ENCODE assay signal across 10 cellular contexts in genomic region chr10:29239569-29240472, GRCh38. TPM values are rescaled to one million over a fixed set of nuclear protein-coding genes. Genes with fewer than 3 reads are reported as not detected.
DNase-seq lines count a peak whose midpoint lies in the region; ATAC-seq and TF ChIP-seq lines count a peak whose summit lies in the region.
"Had no signal": no experiment of that assay in that cellular context is flagged by ENCODE, and none has a peak within 500 bp of the region (broad histone marks: within the 10 kb centered on the region; RNA-seq: fewer than 3 reads in every experiment).

No MANE protein-coding gene starts in this region.

- H3K4me2 ChIP-seq in KMS-11, result no peak overlapping the region

- no peak for ATAC-seq in activated CD8-positive, alpha-beta memory T cell treated with anti-CD3 and anti-CD28 coated beads, Interleukin-2, amount 10 ng/mL, durations not matched to agents 7 days and 5 days

- peak overlapping the region; percentile 98 for H3K27ac Mint-ChIP-seq in mesothelial cell of epicardium
- H3K27ac Mint-ChIP-seq in activated T-helper 2 cell treated with anti-CD3 and anti-CD28 coated beads, Interferon-gamma antibody, Interleukin-2, Interleukin-4, amounts not matched to agents 10 μg/mL and 5 μg/mL and 100 μg/mL, durations not matched to agents 14 hours and 24 hours and 36 hours, result no peak overlapping the region
- H3K27ac Mint-ChIP-seq in activated CD8-positive, alpha-beta memory T cell treated with anti-CD3 and anti-CD28 coated beads, Interleukin-2, amount 10 ng/mL, durations not matched to agents 7 days and 5 days, result no peak overlapping the region
- H3K27ac Mint-ChIP-seq: memory B cell had no signal

- H3K27me3 Mint-ChIP-seq in mesothelial cell of epicardium (ENCODE audit: low read depth), result no peaks in the 10 kb centered on the region
- no peaks in the 10 kb centered on the region for H3K27me3 Mint-ChIP-seq in activated T-helper 2 cell treated with anti-CD3 and anti-CD28 coated beads, Interferon-gamma antibody, Interleukin-2, Interleukin-4, amounts not matched to agents 10 μg/mL and 5 μg/mL and 100 μg/mL, durations not matched to agents 14 hours and 24 hours and 36 hours (ENCODE audit: low read depth)
- H3K27me3 Mint-ChIP-seq in activated CD8-positive, alpha-beta memory T cell treated with anti-CD3 and anti-CD28 coated beads, Interleukin-2, amount 10 ng/mL, durations not matched to agents 7 days and 5 days, result no peaks in the 10 kb centered on the region

- no peaks in the 10 kb centered on the region for H3K79me2 ChIP-seq in KMS-11 (ENCODE audit: insufficient read depth, low read depth)

- H3K9ac ChIP-seq in KMS-11, result no peak overlapping the region

- H3K4me3 Mint-ChIP-seq in mesothelial cell of epicardium, result no peak overlapping the region
- no peak overlapping the region for H3K4me3 Mint-ChIP-seq in activated T-helper 2 cell treated with anti-CD3 and anti-CD28 coated beads, Interferon-gamma antibody, Interleukin-2, Interleukin-4, amounts not matched to agents 10 μg/mL and 5 μg/mL and 100 μg/mL, durations not matched to agents 14 hours and 24 hours and 36 hours (ENCODE audit: low read depth)
- no peak overlapping the region for H3K4me3 Mint-ChIP-seq in activated CD8-positive, alpha-beta memory T cell treated with anti-CD3 and anti-CD28 coated beads, Interleukin-2, amount 10 ng/mL, durations not matched to agents 7 days and 5 days
- H3K4me3 Mint-ChIP-seq: memory B cell had no signal

- H3K36me3 Mint-ChIP-seq in mesothelial cell of epicardium, result peaks cover 3% of the 10 kb centered on the region
- H3K36me3 Mint-ChIP-seq in activated T-helper 2 cell treated with anti-CD3 and anti-CD28 coated beads, Interferon-gamma antibody, Interleukin-2, Interleukin-4, amounts not matched to agents 10 μg/mL and 5 μg/mL and 100 μg/mL, durations not matched to agents 14 hours and 24 hours and 36 hours (ENCODE audit: low read depth), result no peaks in the 10 kb centered on the region
- no peaks in the 10 kb centered on the region for H3K36me3 Mint-ChIP-seq in activated CD8-positive, alpha-beta memory T cell treated with anti-CD3 and anti-CD28 coated beads, Interleukin-2, amount 10 ng/mL, durations not matched to agents 7 days and 5 days
- H3K36me3 Mint-ChIP-seq: memory B cell had no signal

- H3K4me3 ChIP-seq in KMS-11 (IDR thresholded peaks at IDR 0.05; ENCODE audit: insufficient read depth, low read depth, low read length) (no peak overlapping the region), astrocyte of the spinal cord (ENCODE audit: low read depth, low read length) (no peak overlapping the region)

- H3K36me3 ChIP-seq in KMS-11 (ENCODE audit: insufficient read depth), result no peaks in the 10 kb centered on the region

- H3K4me1 Mint-ChIP-seq in mesothelial cell of epicardium, result peaks cover 71% of the 10 kb centered on the region
- no peaks in the 10 kb centered on the region for H3K4me1 Mint-ChIP-seq in activated T-helper 2 cell treated with anti-CD3 and anti-CD28 coated beads, Interferon-gamma antibody, Interleukin-2, Interleukin-4, amounts not matched to agents 10 μg/mL and 5 μg/mL and 100 μg/mL, durations not matched to agents 14 hours and 24 hours and 36 hours (ENCODE audit: low read depth)
- no peaks in the 10 kb centered on the region for H3K4me1 Mint-ChIP-seq in activated CD8-positive, alpha-beta memory T cell treated with anti-CD3 and anti-CD28 coated beads, Interleukin-2, amount 10 ng/mL, durations not matched to agents 7 days and 5 days
- H3K4me1 Mint-ChIP-seq: memory B cell had no signal

- H3K9me3 Mint-ChIP-seq in mesothelial cell of epicardium, result peaks cover 3% of the 10 kb centered on the region
- no peaks in the 10 kb centered on the region for H3K9me3 Mint-ChIP-seq in activated T-helper 2 cell treated with anti-CD3 and anti-CD28 coated beads, Interferon-gamma antibody, Interleukin-2, Interleukin-4, amounts not matched to agents 10 μg/mL and 5 μg/mL and 100 μg/mL, durations not matched to agents 14 hours and 24 hours and 36 hours
- no peaks in the 10 kb centered on the region for H3K9me3 Mint-ChIP-seq in activated CD8-positive, alpha-beta memory T cell treated with anti-CD3 and anti-CD28 coated beads, Interleukin-2, amount 10 ng/mL, durations not matched to agents 7 days and 5 days (ENCODE audit: low read depth)

- no peak overlapping the region for H3K27ac ChIP-seq in KMS-11

- intact Hi-C loops in activated T-helper 2 cell treated with anti-CD3 and anti-CD28 coated beads, Interferon-gamma antibody, Interleukin-2, Interleukin-4, amounts not matched to agents 10 μg/mL and 5 μg/mL and 100 μg/mL, durations not matched to agents 14 hours and 24 hours and 36 hours (cut with micrococcal nuclease), result no loop called here

- CTCF ChIA-PET in activated CD8-positive, alpha-beta memory T cell treated with anti-CD3 and anti-CD28 coated beads, Interleukin-2, amount 10 ng/mL, durations not matched to agents 7 days and 5 days (lab: Charles Lee), result no interaction called here

- no peaks in the 10 kb centered on the region for H4K20me1 ChIP-seq in KMS-11 (ENCODE audit: insufficient read depth)

- peak; percentile 38 for DNase-seq in GM10266 (ENCODE audit: extremely low spot score)
- DNase-seq in astrocyte of the spinal cord (ENCODE audit: low read depth, low spot score), result no peak
- no peak for DNase-seq in mesothelial cell of epicardium (ENCODE audit: low spot score in 2 of 2, unreplicated experiment in 2 of 2)
- no peak for DNase-seq in cerebellum (ENCODE audit: low spot score)
- no peak for DNase-seq in stimulated activated CD4-positive, alpha-beta T cell treated with anti-CD3 and anti-CD28 coated beads, Interleukin-2, amount 100 ng/mL, for 24 hours
- DNase-seq in activated T-helper 2 cell treated with anti-CD3 and anti-CD28 coated beads, Interferon-gamma antibody, Interleukin-2, Interleukin-4, amounts not matched to agents 10 μg/mL and 5 μg/mL and 100 μg/mL, durations not matched to agents 14 hours and 24 hours and 36 hours (ENCODE audit: low spot score), result no peak
- no peak for DNase-seq in activated CD8-positive, alpha-beta memory T cell treated with anti-CD3 and anti-CD28 coated beads, Interleukin-2, amount 10 ng/mL, durations not matched to agents 7 days and 5 days

- in situ Hi-C loops in astrocyte of the spinal cord (cut with HindIII; ENCODE audit: low sequenced_read_pairs), result no loop called here

- TF ChIP-seq CTCF in GM10266 (IDR thresholded peaks at IDR 0.05; ENCODE audit: control insufficient read depth, insufficient read depth, low read depth, missing control alignments), result peak; percentile 56
- TF ChIP-seq CTCF in KMS-11 (conservative IDR thresholded peaks at IDR 0.05; ENCODE audit: low read depth, low read length), result peak; percentile 56
- TF ChIP-seq CTCF in astrocyte of the spinal cord (IDR thresholded peaks at IDR 0.05; ENCODE audit: low read depth, low read length), result peak; percentile 58
- TF ChIP-seq CTCF in mesothelial cell of epicardium (IDR thresholded peaks at IDR 0.05; ENCODE audit: unreplicated experiment), result no peak

- no peaks in the 10 kb centered on the region for H3K27me3 ChIP-seq in KMS-11 (ENCODE audit: insufficient read depth, low read depth)

- no peak overlapping the region for H2AFZ ChIP-seq in KMS-11 (ENCODE audit: low read depth)

- H3K4me1 ChIP-seq in KMS-11 (ENCODE audit: low read depth, poor library complexity, severe bottlenecking), result no peaks in the 10 kb centered on the region

RNA-seq across cellular contexts. Expression of gene LYZL1, which starts 49.0 kb away (rescaled TPM):
- total RNA-seq in mesothelial cell of epicardium, result not detected in 3 replicates
- not detected for total RNA-seq in cerebellum
- total RNA-seq in activated T-helper 2 cell treated with anti-CD3 and anti-CD28 coated beads, Interferon-gamma antibody, Interleukin-2, Interleukin-4, amounts not matched to agents 10 μg/mL and 5 μg/mL and 100 μg/mL, durations not matched to agents 14 hours and 24 hours and 36 hours, result not detected in 2 replicates
- not detected for total RNA-seq in activated CD8-positive, alpha-beta memory T cell treated with anti-CD3 and anti-CD28 coated beads, Interleukin-2, amount 10 ng/mL, durations not matched to agents 7 days and 5 days
- total RNA-seq: T-helper 2 cell treated with Interferon-gamma antibody and Interleukin-4, amounts not matched to agents 100 ng/mL and 5 ng/mL, for 36 hours had no signal
